ENCODE assay signal across 18 cellular contexts in the genomic region with DNA sequence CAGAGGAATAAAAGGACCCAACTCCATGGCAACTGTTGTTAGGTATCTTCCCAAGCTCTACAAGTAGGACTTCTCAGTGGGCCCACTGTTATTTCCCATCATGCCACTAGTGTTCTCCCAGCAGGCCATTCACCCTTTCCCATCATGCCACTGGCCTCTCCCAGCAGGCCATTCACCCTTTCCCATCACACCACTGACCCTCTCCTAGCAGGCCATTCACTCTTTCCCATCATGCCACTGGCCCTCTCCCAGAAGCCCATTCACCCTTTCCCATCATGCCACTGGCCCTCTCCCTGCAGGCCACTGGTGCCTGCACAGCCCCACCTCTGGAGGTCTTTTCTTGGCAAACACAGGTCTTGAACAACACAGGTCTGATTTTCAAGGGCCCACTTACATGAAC.
"Had no signal": no experiment of that assay in that cellular context is flagged by ENCODE, and none has a peak within 500 bp of the region (broad histone marks: within the 10 kb centered on the region; RNA-seq: fewer than 3 reads in every experiment).

No MANE protein-coding gene starts in this region.

- H3K9me3 ChIP-seq: body of pancreas, left ventricle myocardium inferior, neutrophil, stomach had no signal

- H2AFZ ChIP-seq: parathyroid adenoma had no signal

- H3K4me1 ChIP-seq: body of pancreas, left ventricle myocardium inferior, parathyroid adenoma had no signal

- H3K27me3 ChIP-seq: body of pancreas, neutrophil, stomach had no signal

- H3K79me2 ChIP-seq: parathyroid adenoma had no signal

- H3K36me3 ChIP-seq: neutrophil had no signal

- H3K27ac ChIP-seq: body of pancreas, left ventricle myocardium inferior, neutrophil, parathyroid adenoma, stomach, VCaP had no signal

- H3K4me3 ChIP-seq: body of pancreas, left ventricle myocardium inferior, stomach had no signal

- H3K9ac ChIP-seq: parathyroid adenoma had no signal

- DNase-seq: activated CD4-positive, alpha-beta T cell treated with anti-CD3 and anti-CD28 coated beads, Interleukin-2, amount 50 U/mL, for 1 hour; activated CD4-positive, CD25-positive, alpha-beta regulatory T cell treated with anti-CD3 and anti-CD28 coated beads, Interleukin-2, amount 50 U/mL, for 72 hours; activated naive CD8-positive, alpha-beta T cell treated with anti-CD3 and anti-CD28 coated beads, Interleukin-2, amount 10 ng/mL, durations not matched to agents 7 days and 5 days; activated T-cell treated with anti-CD3 and anti-CD28 coated beads for 4 hours; amygdala; body of pancreas; effector memory CD8-positive, alpha-beta T cell; immature natural killer cell; kidney glomerular epithelial cell; left ventricle myocardium inferior; naive B cell; stimulated activated CD4-positive, alpha-beta T cell treated with anti-CD3 and anti-CD28 coated beads, Interleukin-4, amount 100 ng/mL, for 24 hours; stomach had no signal

- ATAC-seq: body of pancreas; effector memory CD8-positive, alpha-beta T cell; sciatic nerve; stimulated activated effector memory CD8-positive, alpha-beta T cell treated with anti-CD3 and anti-CD28 coated beads, Interleukin-12 subunit alpha, Interleukin-12 subunit beta, amount 100 ng/mL, for 72 hours had no signal
